Comparison of ENCODE assay signal across 8 cellular contexts in genomic region chr11:45885921-45886721, GRCh38.
DNase-seq lines count a peak whose midpoint lies in the region; ATAC-seq and TF ChIP-seq lines count a peak whose summit lies in the region.

No MANE protein-coding gene starts in this region.

- H3K27ac ChIP-seq in DND-41 (ENCODE audit: low read length) (no peak overlapping the region), neutrophil (no peak overlapping the region)

- H3K9ac ChIP-seq in DND-41 (ENCODE audit: low read depth, low read length), result peak overlapping the region; percentile 52

- no peak for DNase-seq in DND-41
- peak; percentile 82 for DNase-seq in NCI-H69 (lab: John Stamatoyannopoulos, UW)
- no peak for DNase-seq in epithelial cell of esophagus (ENCODE audit: low read depth)
- no peak for DNase-seq in NCI-H2196 (lab: John Stamatoyannopoulos, UW; ENCODE audit: unreplicated experiment)
- DNase-seq in NCI-H1436 treated with DMSO at 0.1 percent for 48 hours (lab: John Stamatoyannopoulos, UW), result no peak
- no peak for DNase-seq in DMS114 treated with DMSO at 0.1 percent for 48 hours (lab: John Stamatoyannopoulos, UW; ENCODE audit: unreplicated experiment)
- DNase-seq in stimulated activated CD4-positive, alpha-beta T cell treated with anti-CD3 and anti-CD28 coated beads, Interleukin-2, amount 100 ng/mL, for 48 hours, result no peak

- H3K4me3 ChIP-seq in DND-41 (ENCODE audit: low read depth in 1 of 2, low read length in 2 of 2) (peak overlapping the region; percentile 26 to 63; a peak in 3 of 4 replicates), epithelial cell of esophagus (ENCODE audit: low read length) (peak overlapping the region; percentile 24), neutrophil (ENCODE audit: low read depth in 1 of 2, low read length in 1 of 2) (peak overlapping the region; percentile 38 to 45)

- H3K36me3 ChIP-seq in DND-41 (ENCODE audit: insufficient read depth, low read length) (peaks cover 10% of the 10 kb centered on the region), neutrophil (peaks cover 15% of the 10 kb centered on the region)

- no peaks in the 10 kb centered on the region for H3K79me2 ChIP-seq in DND-41 (ENCODE audit: insufficient read depth, low read length)

- H3K4me1 ChIP-seq in DND-41 (ENCODE audit: insufficient read depth, low read length) (peaks cover 13% of the 10 kb centered on the region), neutrophil (ENCODE audit: control insufficient read depth in 1 of 2, insufficient read depth in 1 of 2, low read depth in 1 of 2, low read length in 1 of 2) (peaks cover 3 to 8% of the 10 kb centered on the region in 2 experiments)

- H2AFZ ChIP-seq in DND-41 (ENCODE audit: low read depth, low read length), result peak overlapping the region; percentile 63; the same call in 1 of the 2 replicates

- H3K27me3 ChIP-seq in DND-41 (ENCODE audit: insufficient read depth, low read length, poor library complexity) (no peaks in the 10 kb centered on the region), neutrophil (peaks cover 66% of the 10 kb centered on the region)

- ATAC-seq in DND-41 (ENCODE audit: insufficient read depth, low read depth), result no peak

- peaks cover 27% of the 10 kb centered on the region for H4K20me1 ChIP-seq in DND-41 (ENCODE audit: insufficient read depth, low read length)

- peak overlapping the region; percentile 82 for H3K4me2 ChIP-seq in DND-41 (ENCODE audit: insufficient read depth, low read length)

- H3K9me3 ChIP-seq in DND-41 (ENCODE audit: insufficient read depth, low read length, severe bottlenecking) (no peaks in the 10 kb centered on the region), neutrophil (no peaks in the 10 kb centered on the region)

- no peak for TF ChIP-seq CTCF in DND-41 (IDR thresholded peaks at IDR 0.05; ENCODE audit: borderline replicate concordance, extremely low read depth, low read length, poor library complexity, severe bottlenecking)
- no peak for TF ChIP-seq CTCF in epithelial cell of esophagus (IDR thresholded peaks at IDR 0.05; ENCODE audit: insufficient read depth, low read depth, low read length, missing control alignments)
- TF ChIP-seq CTCF in neutrophil (IDR thresholded peaks at IDR 0.05), result no peak
